In genomic region chr18:77021075-77021474, GRCh38 we compare ENCODE assay signal across 20 cellular contexts.
"Had no signal": no experiment of that assay in that cellular context is flagged by ENCODE, and none has a peak within 500 bp of the region (broad histone marks: within the 10 kb centered on the region; RNA-seq: fewer than 3 reads in every experiment).

No MANE protein-coding gene starts in this region.

- H3K4me3 ChIP-seq: lower lobe of right lung, mucosa of descending colon had no signal

- H3K4me3 Mint-ChIP-seq: activated CD4-positive, alpha-beta memory T cell treated with anti-CD3 and anti-CD28 coated beads, Interleukin-2, amount 10 ng/mL, durations not matched to agents 7 days and 5 days; activated naive CD8-positive, alpha-beta T cell treated with anti-CD3 and anti-CD28 coated beads for 36 hours; activated T-helper 17 cell treated with anti-CD3 and anti-CD28 coated beads, Interleukin-2, amount 50 U/mL, for 72 hours; neural crest cell; T-helper 1 cell treated with Interleukin-12 subunit alpha and Interleukin-12 subunit beta and Interleukin-4 antibody, amounts not matched to agents 30 μg/mL and 1 μg/mL, for 36 hours; WTC11 had no signal

- DNase-seq: activated CD4-positive, alpha-beta memory T cell treated with anti-CD3 and anti-CD28 coated beads, Interleukin-2, amount 10 ng/mL, durations not matched to agents 7 days and 5 days; activated naive CD8-positive, alpha-beta T cell treated with anti-CD3 and anti-CD28 coated beads for 36 hours; cerebellar nuclear complex; cortex of kidney; erythroblast; foreskin fibroblast; kidney; lower lobe of right lung; mesendoderm; stimulated activated CD4-positive, alpha-beta T cell treated with anti-CD3 and anti-CD28 coated beads, Interleukin-2, amount 100 ng/mL, for 48 hours; stimulated activated CD8-positive, alpha-beta memory T cell treated with anti-CD3 and anti-CD28 coated beads, Interleukin-4, amount 100 ng/mL, for 48 hours; stimulated activated naive CD4-positive, alpha-beta T cell; T1000 had no signal

- H3K9me3 Mint-ChIP-seq: activated CD4-positive, alpha-beta memory T cell treated with anti-CD3 and anti-CD28 coated beads, Interleukin-2, amount 10 ng/mL, durations not matched to agents 7 days and 5 days; activated naive CD8-positive, alpha-beta T cell treated with anti-CD3 and anti-CD28 coated beads for 36 hours; activated T-helper 17 cell treated with anti-CD3 and anti-CD28 coated beads, Interleukin-2, amount 50 U/mL, for 72 hours; T-helper 1 cell treated with Interleukin-12 subunit alpha and Interleukin-12 subunit beta and Interleukin-4 antibody, amounts not matched to agents 30 μg/mL and 1 μg/mL, for 36 hours had no signal

- H3K9me3 ChIP-seq: lower lobe of right lung, mucosa of descending colon had no signal

- H3K27me3 Mint-ChIP-seq: activated CD4-positive, alpha-beta memory T cell treated with anti-CD3 and anti-CD28 coated beads, Interleukin-2, amount 10 ng/mL, durations not matched to agents 7 days and 5 days; activated naive CD8-positive, alpha-beta T cell treated with anti-CD3 and anti-CD28 coated beads for 36 hours; activated T-helper 17 cell treated with anti-CD3 and anti-CD28 coated beads, Interleukin-2, amount 50 U/mL, for 72 hours had no signal

- ATAC-seq: activated T-helper 17 cell treated with anti-CD3 and anti-CD28 coated beads, Interleukin-2, amount 50 U/mL, for 72 hours; left lobe of liver; lower lobe of right lung; mucosa of descending colon; sciatic nerve; WTC11 had no signal

- H3K27ac Mint-ChIP-seq: activated CD4-positive, alpha-beta memory T cell treated with anti-CD3 and anti-CD28 coated beads, Interleukin-2, amount 10 ng/mL, durations not matched to agents 7 days and 5 days; activated naive CD8-positive, alpha-beta T cell treated with anti-CD3 and anti-CD28 coated beads for 36 hours; activated T-helper 17 cell treated with anti-CD3 and anti-CD28 coated beads, Interleukin-2, amount 50 U/mL, for 72 hours; WTC11 had no signal

- H3K27ac ChIP-seq: lower lobe of right lung had no signal
